15 cellular contexts compared by ENCODE assay signal in the genomic region with DNA sequence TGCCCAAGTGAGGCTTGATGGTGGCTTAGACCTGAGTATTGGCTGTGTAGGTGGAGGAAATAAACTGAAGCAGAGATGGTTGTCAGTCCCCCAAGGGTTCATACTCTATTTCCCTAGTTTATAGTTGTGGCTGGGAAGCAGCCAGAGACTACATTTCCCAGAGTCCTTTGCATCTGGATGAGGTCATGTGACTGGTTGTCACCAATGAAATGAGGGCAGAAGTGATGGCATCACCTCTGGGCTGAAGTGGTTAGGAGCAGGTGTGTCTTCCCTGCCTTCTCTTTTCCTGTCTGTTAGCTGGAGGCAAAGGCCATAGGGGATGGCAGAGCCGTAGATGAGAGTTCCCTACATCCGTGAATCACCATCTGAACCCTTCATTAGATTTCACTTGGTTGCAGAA. TPM values are rescaled to one million over a fixed set of nuclear protein-coding genes. Genes with fewer than 3 reads are reported as not detected.
DNase-seq lines count a peak whose midpoint lies in the region; ATAC-seq, FAIRE-seq and TF ChIP-seq lines count a peak whose summit lies in the region.
"Had no signal": no experiment of that assay in that cellular context is flagged by ENCODE, and none has a peak within 500 bp of the region (broad histone marks: within the 10 kb centered on the region; RNA-seq: fewer than 3 reads in every experiment).

No MANE protein-coding gene starts in this region.

- no peaks in the 10 kb centered on the region for H3K27me3 Mint-ChIP-seq in MCF 10A (ENCODE audit: insufficient read depth, unreplicated experiment)

- H3K27me3 ChIP-seq in breast epithelium (no peaks in the 10 kb centered on the region), K562 (ENCODE audit: control insufficient read depth in 2 of 2, insufficient read depth in 2 of 2, low read length in 2 of 2) (no peaks in the 10 kb centered on the region)
- H3K27me3 ChIP-seq: MG63, right lobe of liver had no signal

- WGBS in K562 (ENCODE audit: insufficient coverage, low coverage, missing lambda C conversion rate): 0% methylated on average over 2 of the region's 2 CpGs

- H3K9ac ChIP-seq in K562 (ENCODE audit: insufficient read depth in 1 of 2, low read depth in 2 of 2, low read length in 2 of 2): no peak overlapping the region

- no peaks in the 10 kb centered on the region for H4K20me1 ChIP-seq in K562 (replicated peaks; ENCODE audit: control insufficient read depth, insufficient read depth, low read length)

- DNase-seq in MCF 10A (ENCODE audit: unreplicated experiment): peak; percentile 30
- no peak for DNase-seq in breast epithelium (ENCODE audit: low spot score in 2 of 2)
- peak; percentile 47 for DNase-seq in NCI-H2171 (lab: John Stamatoyannopoulos, UW)
- DNase-seq in K562 (ENCODE audit: extremely low read depth in 1 of 4, low spot score in 3 of 4): peak; percentile 21 to 59 (median 44)
- DNase-seq in NCI-H1694 treated with DMSO at 0.1 percent for 48 hours (lab: John Stamatoyannopoulos, UW): no peak
- DNase-seq in stimulated activated effector memory CD8-positive, alpha-beta T cell treated with anti-CD3 and anti-CD28 coated beads, Interleukin-12 subunit alpha, Interleukin-12 subunit beta, amount 100 ng/mL, for 72 hours (ENCODE audit: low spot score in 2 of 2): no peak
- DNase-seq: activated T-cell treated with anti-CD3 and anti-CD28 coated beads, Interleukin-2, amount 50 U/mL, for 72 hours; MG63; right lobe of liver; stimulated activated naive CD4-positive, alpha-beta T cell had no signal

- no peaks in the 10 kb centered on the region for H3K9me1 ChIP-seq in K562 (ENCODE audit: control insufficient read depth, insufficient read depth, low read length)

- no peak overlapping the region for H3K4me3 Mint-ChIP-seq in MCF 10A (ENCODE audit: unreplicated experiment)
- H3K4me3 Mint-ChIP-seq in stimulated activated effector memory CD8-positive, alpha-beta T cell treated with anti-CD3 and anti-CD28 coated beads, Interleukin-12 subunit alpha, Interleukin-12 subunit beta, amount 100 ng/mL, for 72 hours: no peak overlapping the region
- H3K4me3 Mint-ChIP-seq: activated T-cell treated with anti-CD3 and anti-CD28 coated beads, Interleukin-2, amount 50 U/mL, for 72 hours; neural crest cell had no signal

- H3K27ac Mint-ChIP-seq in MCF 10A (ENCODE audit: low read depth, unreplicated experiment): no peak overlapping the region
- no peak overlapping the region for H3K27ac Mint-ChIP-seq in stimulated activated effector memory CD8-positive, alpha-beta T cell treated with anti-CD3 and anti-CD28 coated beads, Interleukin-12 subunit alpha, Interleukin-12 subunit beta, amount 100 ng/mL, for 72 hours
- H3K27ac Mint-ChIP-seq: activated T-cell treated with anti-CD3 and anti-CD28 coated beads, Interleukin-2, amount 50 U/mL, for 72 hours had no signal

- TF ChIP-seq EP300 in K562 (IDR thresholded peaks at IDR 0.05; ENCODE audit: low read length): no peak

- H3K4me1 ChIP-seq in breast epithelium (no peaks in the 10 kb centered on the region), K562 (replicated peaks in 1 of 2; ENCODE audit: control insufficient read depth in 2 of 2, insufficient read depth in 2 of 2, low read length in 2 of 2) (no peaks in the 10 kb centered on the region)

- CTCF ChIA-PET in MCF 10A (lab: Yijun Ruan, JAX) (interaction anchor here (0.6 to 2.8 kb wide), 4 partner anchors 10 to 459 kb away, joined by 3 to 22 read pairs (median 6); no protein-coding TSS in a partner anchor), K562 (lab: Yijun Ruan, JAX; ENCODE audit: low intra/inter-chr PET ratio) (no interaction called here)

- peak; percentile 86 for FAIRE-seq in K562 (lab: Jason Lieb, UNC)

- H3K36me3 ChIP-seq in breast epithelium (no peaks in the 10 kb centered on the region), K562 (ENCODE audit: control insufficient read depth, insufficient read depth, low read length) (no peaks in the 10 kb centered on the region)
- H3K36me3 ChIP-seq: MG63, right lobe of liver had no signal

- H3K4me3 ChIP-seq in breast epithelium (no peak overlapping the region), K562 (no peak overlapping the region)
- H3K4me3 ChIP-seq: lung, MG63, right lobe of liver had no signal

- peak; percentile 89 for ATAC-seq in K562
- ATAC-seq in HG02981 (IDR thresholded peaks at IDR 0.05; ENCODE audit: unreplicated experiment): no peak
- ATAC-seq in stimulated activated effector memory CD8-positive, alpha-beta T cell treated with anti-CD3 and anti-CD28 coated beads, Interleukin-12 subunit alpha, Interleukin-12 subunit beta, amount 100 ng/mL, for 72 hours: no peak
- no peak for ATAC-seq in HG03045 (IDR thresholded peaks at IDR 0.05; ENCODE audit: unreplicated experiment)
- ATAC-seq: activated T-cell treated with anti-CD3 and anti-CD28 coated beads, Interleukin-2, amount 50 U/mL, for 72 hours had no signal

- in situ Hi-C loops in K562 (cut with MboI): loop anchor here (10.0 kb wide), 1 partner anchor 207 kb away; no protein-coding TSS in a partner anchor

- no peaks in the 10 kb centered on the region for H3K36me3 Mint-ChIP-seq in MCF 10A (ENCODE audit: insufficient read depth, unreplicated experiment)
- no peaks in the 10 kb centered on the region for H3K36me3 Mint-ChIP-seq in stimulated activated effector memory CD8-positive, alpha-beta T cell treated with anti-CD3 and anti-CD28 coated beads, Interleukin-12 subunit alpha, Interleukin-12 subunit beta, amount 100 ng/mL, for 72 hours

- H3K27ac ChIP-seq in breast epithelium (no peak overlapping the region), K562 (ENCODE audit: extremely low read depth, low read depth, low read length) (no peak overlapping the region)
- H3K27ac ChIP-seq: HL-60, right lobe of liver had no signal

- TF ChIP-seq RAD21 in K562 (CRISPR knock-in tag; conservative IDR thresholded peaks at IDR 0.05 in 1 of 2, IDR thresholded peaks at IDR 0.05 in 1 of 2): no peak

- peaks cover 33% of the 10 kb centered on the region for H3K9me3 Mint-ChIP-seq in MCF 10A (ENCODE audit: unreplicated experiment)
- peaks cover 10% of the 10 kb centered on the region for H3K9me3 Mint-ChIP-seq in stimulated activated effector memory CD8-positive, alpha-beta T cell treated with anti-CD3 and anti-CD28 coated beads, Interleukin-12 subunit alpha, Interleukin-12 subunit beta, amount 100 ng/mL, for 72 hours

- TF ChIP-seq POLR2A in breast epithelium (IDR thresholded peaks at IDR 0.05) (no peak), K562 (conservative IDR thresholded peaks at IDR 0.05) (no peak)

- no peaks in the 10 kb centered on the region for H3K79me2 ChIP-seq in K562 (ENCODE audit: control insufficient read depth, insufficient read depth, low read length)

- POLR2A ChIA-PET in MCF 10A (lab: Yijun Ruan, JAX) (no interaction called here), K562 (lab: Yijun Ruan, JAX) (no interaction called here)

- H3K9me3 ChIP-seq in breast epithelium (peaks cover 0 to under 1% of the 10 kb centered on the region in 2 donors), K562 (replicated peaks; ENCODE audit: control insufficient read depth, insufficient read depth, low read depth, low read length) (no peaks in the 10 kb centered on the region)
- H3K9me3 ChIP-seq: MG63, right lobe of liver had no signal

- TF ChIP-seq CTCF in MCF 10A (IDR thresholded peaks at IDR 0.05; ENCODE audit: unreplicated experiment): no peak
- TF ChIP-seq CTCF in breast epithelium (IDR thresholded peaks at IDR 0.05): no peak
- no peak for TF ChIP-seq CTCF in K562 (IDR thresholded peaks at IDR 0.05 in 2 of 3, conservative IDR thresholded peaks at IDR 0.05 in 1 of 3; ENCODE audit: insufficient read depth in 2 of 3, low read depth in 1 of 3, low read length in 3 of 3)

- no peaks in the 10 kb centered on the region for H3K4me1 Mint-ChIP-seq in MCF 10A (ENCODE audit: insufficient read depth, unreplicated experiment)
- no peaks in the 10 kb centered on the region for H3K4me1 Mint-ChIP-seq in stimulated activated effector memory CD8-positive, alpha-beta T cell treated with anti-CD3 and anti-CD28 coated beads, Interleukin-12 subunit alpha, Interleukin-12 subunit beta, amount 100 ng/mL, for 72 hours

- H3K4me2 ChIP-seq in K562 (ENCODE audit: insufficient read depth, low read length): no peak overlapping the region

- no peak overlapping the region for H2AFZ ChIP-seq in K562 (ENCODE audit: low read depth, low read length)

- intact Hi-C loops in MCF 10A (cut with micrococcal nuclease): no loop called here
- intact Hi-C loops in breast epithelium (cut with DNase I; ENCODE audit: low total_unique reads): no loop called here
- intact Hi-C loops in K562 (cut with micrococcal nuclease): no loop called here

- BruUV-seq in MCF 10A (replicated peaks; lab: Mats Ljungman, UMichigan): no TSS peak
- no TSS peak for BruUV-seq in K562 (replicated peaks; lab: Mats Ljungman, UMichigan)

TF ChIP-seq in K562, 482 proteins besides CTCF, POLR2A, EP300 and RAD21 (continues in another document):
- no peak for TF ChIP-seq SMARCB1 (IDR thresholded peaks at IDR 0.05; ENCODE audit: insufficient read length, low read depth)
- TF ChIP-seq ZNF507 (tag; conservative IDR thresholded peaks at IDR 0.05): no peak
- TF ChIP-seq NFYB (IDR thresholded peaks at IDR 0.05; ENCODE audit: extremely low read depth, insufficient read length): peak; percentile 21
- no peak for TF ChIP-seq SETDB1 (IDR thresholded peaks at IDR 0.05; ENCODE audit: low read length)
- TF ChIP-seq TOE1 (IDR thresholded peaks at IDR 0.05; ENCODE audit: borderline replicate concordance): peak; percentile 95
- no peak for TF ChIP-seq TOE1 (CRISPR knock-in tag; IDR thresholded peaks at IDR 0.05; ENCODE audit: borderline replicate concordance, low read depth)
- TF ChIP-seq ELF4 (CRISPR knock-in tag; IDR thresholded peaks at IDR 0.05): no peak
- no peak for TF ChIP-seq ZKSCAN1 (IDR thresholded peaks at IDR 0.05; ENCODE audit: low read depth, low read length)

RNA-seq across cellular contexts. Expression of a gene that starts 16.3 kb away (rescaled TPM):
- not detected in 2 replicates for total RNA-seq in MCF 10A (2022)
- under 1 TPM in 2 of 3 donors, not detected in 1; under 0.01 to 0.16 TPM for total RNA-seq in breast epithelium
- total RNA-seq in K562 (2011; cell fraction: chromatin; rRNA removed; ENCODE audit: low replicate concordance): not detected in 2 replicates
- total RNA-seq in K562 (2011; cell fraction: nucleolus; rRNA removed): not detected in 2 replicates
- not detected in 2 replicates for total RNA-seq in K562 (2011; cell fraction: nucleoplasm; rRNA removed)
- total RNA-seq in K562 (2014; rRNA removed): not detected in 2 replicates
- not detected in 2 replicates for total RNA-seq in K562 (2014; rRNA removed; fragmentation: Illumina TruSeq; extraction: Trizol)
- not detected in 2 replicates for total RNA-seq in K562 (2015; rRNA removed; fragmentation: Illumina TruSeq; extraction: Trizol)
- 0.02 TPM in 1 of 2 replicates, not detected in the other for total RNA-seq in K562 (2021)
- polyA plus RNA-seq in K562 (2011; rRNA removed): not detected in 2 replicates
- polyA plus RNA-seq in K562 (2011; cell fraction: cytosol; rRNA removed): not detected in 2 replicates
- polyA plus RNA-seq in K562 (2011; cell fraction: nucleus; rRNA removed): not detected in 2 replicates
- not detected in 2 replicates for polyA plus RNA-seq in K562 (2012)
- not detected in 2 replicates for polyA plus RNA-seq in K562 (2014; fragmentation: Illumina TruSeq; extraction: Trizol)
- not detected for polyA plus RNA-seq in K562 (2014; fragmentation: Nextera tagmentation; extraction: Ambion mirVana)
- polyA plus RNA-seq in K562 (2014; rRNA removed): not detected in 2 replicates
- not detected in 2 replicates for polyA minus RNA-seq in K562 (2011; rRNA and poly(A)+ RNA removed)
- polyA minus RNA-seq in K562 (2011; cell fraction: cytosol; rRNA and poly(A)+ RNA removed): not detected in 2 replicates
- not detected in 2 replicates for polyA minus RNA-seq in K562 (2011; cell fraction: nucleus; rRNA and poly(A)+ RNA removed)
- total RNA-seq: activated T-cell treated with anti-CD3 and anti-CD28 coated beads, Interleukin-2, amount 50 U/mL, for 72 hours had no signal

Comparison
In these comparisons a context has a peak if more than half of its experiments do, and no peak if none do; other contexts are left out.
1. DNase-seq: peak in MCF 10A (single experiment), NCI-H2171 (single experiment) and K562 (4 of 4); none in breast epithelium (0 of 2), NCI-H1694 treated with DMSO at 0.1 percent for 48 hours (single experiment) and stimulated activated effector memory CD8-positive, alpha-beta T cell treated with anti-CD3 and anti-CD28 coated beads, Interleukin-12 subunit alpha, Interleukin-12 subunit beta, amount 100 ng/mL, for 72 hours (0 of 2).